ENCODE assay signal across 15 cellular contexts in genomic region chr14:68660495-68660894, GRCh38.
DNase-seq lines count a peak whose midpoint lies in the region; ATAC-seq and TF ChIP-seq lines count a peak whose summit lies in the region.
"Had no signal": no experiment of that assay in that cellular context is flagged by ENCODE, and none has a peak within 500 bp of the region (broad histone marks: within the 10 kb centered on the region; RNA-seq: fewer than 3 reads in every experiment).

No MANE protein-coding gene starts in this region.

- TF ChIP-seq CTCF in nephron progenitor cell (IDR thresholded peaks at IDR 0.05) (no peak), tibial artery (IDR thresholded peaks at IDR 0.05) (no peak)

- H3K36me3 Mint-ChIP-seq in dendritic cell treated with granulocyte-macrophage colony-stimulating factor and Interleukin-4, amounts not matched to agents 40 ng/mL and 50 ng/mL, for 4 days (ENCODE audit: low read depth): no peaks in the 10 kb centered on the region
- H3K36me3 Mint-ChIP-seq in nephron progenitor cell (ENCODE audit: low read depth): no peaks in the 10 kb centered on the region
- H3K36me3 Mint-ChIP-seq: CD14-positive monocyte had no signal

- no peaks in the 10 kb centered on the region for H3K9me3 ChIP-seq in tibial artery

- no peak overlapping the region for H3K27ac ChIP-seq in tibial artery
- H3K27ac ChIP-seq: 22Rv1 had no signal

- intact Hi-C loops in dendritic cell treated with granulocyte-macrophage colony-stimulating factor and Interleukin-4, amounts not matched to agents 40 ng/mL and 50 ng/mL, for 4 days (cut with micrococcal nuclease): no loop called here
- intact Hi-C loops in tibial artery (cut with DNase I; ENCODE audit: low total_unique reads): no loop called here

- no peaks in the 10 kb centered on the region for H3K27me3 ChIP-seq in tibial artery

- ATAC-seq in GM18519 (IDR thresholded peaks at IDR 0.05; ENCODE audit: low FRiP score, unreplicated experiment): no peak
- ATAC-seq: GM12878, HCT116 had no signal

- peaks cover 24% of the 10 kb centered on the region for H3K27me3 Mint-ChIP-seq in dendritic cell treated with granulocyte-macrophage colony-stimulating factor and Interleukin-4, amounts not matched to agents 40 ng/mL and 50 ng/mL, for 4 days
- H3K27me3 Mint-ChIP-seq in nephron progenitor cell (ENCODE audit: low read depth, poor library complexity): peaks cover 3% of the 10 kb centered on the region

- no peak overlapping the region for H3K4me3 ChIP-seq in tibial artery
- H3K4me3 ChIP-seq: GM12878 had no signal

- no peak overlapping the region for H3K4me3 Mint-ChIP-seq in dendritic cell treated with granulocyte-macrophage colony-stimulating factor and Interleukin-4, amounts not matched to agents 40 ng/mL and 50 ng/mL, for 4 days
- no peak overlapping the region for H3K4me3 Mint-ChIP-seq in nephron progenitor cell
- H3K4me3 Mint-ChIP-seq: CD14-positive monocyte had no signal

- H3K36me3 ChIP-seq in tibial artery: no peaks in the 10 kb centered on the region

- peak; percentile 53 for DNase-seq in activated CD8-positive, alpha-beta memory T cell treated with anti-CD3 and anti-CD28 coated beads for 24 hours
- DNase-seq in activated CD8-positive, alpha-beta memory T cell treated with anti-CD3 and anti-CD28 coated beads, Interleukin-2, amount 50 U/mL, for 48 hours: no peak
- DNase-seq in nephron progenitor cell (no peak), tibial artery (peak; percentile 7 to 40), activated gamma-delta T cell (lab: John Stamatoyannopoulos, UW) (no peak), SKM-1 treated with dmso at 0.1 percent for 144 hours (lab: John Stamatoyannopoulos, UW; ENCODE audit: unreplicated experiment) (no peak)
- DNase-seq: COR-L47, NCI-H1436 treated with DMSO at 0.1 percent for 48 hours, NCI-H2081 had no signal

- no peaks in the 10 kb centered on the region for H3K9me3 Mint-ChIP-seq in dendritic cell treated with granulocyte-macrophage colony-stimulating factor and Interleukin-4, amounts not matched to agents 40 ng/mL and 50 ng/mL, for 4 days
- peaks cover 4% of the 10 kb centered on the region for H3K9me3 Mint-ChIP-seq in nephron progenitor cell

- H3K27ac Mint-ChIP-seq in dendritic cell treated with granulocyte-macrophage colony-stimulating factor and Interleukin-4, amounts not matched to agents 40 ng/mL and 50 ng/mL, for 4 days: peak overlapping the region; percentile 23
- H3K27ac Mint-ChIP-seq in nephron progenitor cell: peak overlapping the region; percentile 57

- peaks cover 48% of the 10 kb centered on the region for H3K4me1 Mint-ChIP-seq in dendritic cell treated with granulocyte-macrophage colony-stimulating factor and Interleukin-4, amounts not matched to agents 40 ng/mL and 50 ng/mL, for 4 days (ENCODE audit: low read depth)
- H3K4me1 Mint-ChIP-seq in nephron progenitor cell: peaks cover 79% of the 10 kb centered on the region

- peaks cover 0 to 52% (median 40%) of the 10 kb centered on the region in 4 donors for H3K4me1 ChIP-seq in tibial artery

Comparison
In these comparisons a context has a peak if more than half of its experiments do, and no peak if none do; other contexts are left out.
1. DNase-seq: peak in activated CD8-positive, alpha-beta memory T cell treated with anti-CD3 and anti-CD28 coated beads for 24 hours (single experiment) and tibial artery (2 of 2); none in activated CD8-positive, alpha-beta memory T cell treated with anti-CD3 and anti-CD28 coated beads, Interleukin-2, amount 50 U/mL, for 48 hours (single experiment), nephron progenitor cell (single experiment), activated gamma-delta T cell (single experiment) and SKM-1 treated with dmso at 0.1 percent for 144 hours (single experiment).